Comparison of ENCODE assay signal across 20 cellular contexts in genomic region chr15:20351448-20351961, GRCh38.
DNase-seq lines count a peak whose midpoint lies in the region; ATAC-seq, FAIRE-seq and TF ChIP-seq lines count a peak whose summit lies in the region.
"Had no signal": no experiment of that assay in that cellular context is flagged by ENCODE, and none has a peak within 500 bp of the region (broad histone marks: within the 10 kb centered on the region; RNA-seq: fewer than 3 reads in every experiment).

No MANE protein-coding gene starts in this region.

- no peak overlapping the region for H3K27ac Mint-ChIP-seq in mesothelial cell of epicardium
- no peak overlapping the region for H3K27ac Mint-ChIP-seq in nephron progenitor cell
- H3K27ac Mint-ChIP-seq: activated T-helper 1 cell treated with anti-CD3 and anti-CD28 coated beads, Interleukin-12 subunit alpha, Interleukin-12 subunit beta, Interleukin-2, Interleukin-4 antibody, amounts not matched to agents 30 ng/mL and 10 ng/mL and 1 ng/mL, durations not matched to agents 14 hours and 24 hours and 36 hours; B cell had no signal

- TF ChIP-seq POLR2A in K562 (conservative IDR thresholded peaks at IDR 0.05), result no peak

- H4K20me1 ChIP-seq in K562 (replicated peaks; ENCODE audit: control insufficient read depth, insufficient read depth, low read length), result peaks cover 14% of the 10 kb centered on the region; the same call in 1 of the 2 replicates

- 1% methylated on average over 8 of the region's 8 CpGs for WGBS in K562 (ENCODE audit: insufficient coverage, low coverage, missing lambda C conversion rate)

- no TSS peak for BruUV-seq in K562 (replicated peaks; lab: Mats Ljungman, UMichigan)

- TF ChIP-seq CTCF in K562 (IDR thresholded peaks at IDR 0.05 in 2 of 3, conservative IDR thresholded peaks at IDR 0.05 in 1 of 3; ENCODE audit: insufficient read depth in 2 of 3, low read depth in 1 of 3, low read length in 3 of 3) (no peak), mesothelial cell of epicardium (IDR thresholded peaks at IDR 0.05; ENCODE audit: unreplicated experiment) (no peak), nephron progenitor cell (IDR thresholded peaks at IDR 0.05) (no peak)

- no peak for ATAC-seq in K562
- ATAC-seq in HG03039 (IDR thresholded peaks at IDR 0.05; ENCODE audit: unreplicated experiment), result no peak
- no peak for ATAC-seq in HG03108 (IDR thresholded peaks at IDR 0.05; ENCODE audit: unreplicated experiment)
- ATAC-seq: gastrocnemius medialis; stimulated activated naive CD8-positive, alpha-beta T cell treated with anti-CD3 and anti-CD28 coated beads, Interleukin-15, Interleukin-2, amounts not matched to agents 100 U/mL and 50 U/mL, for 24 hours had no signal

- DNase-seq in stimulated activated CD4-positive, alpha-beta T cell treated with anti-CD3 and anti-CD28 coated beads, Interleukin-4, amount 100 ng/mL, for 24 hours, result peak; percentile 3
- DNase-seq in stimulated activated CD4-positive, alpha-beta T cell treated with anti-CD3 and anti-CD28 coated beads, Interleukin-4, amount 100 ng/mL, for 1 hour, result no peak
- DNase-seq in K562 (ENCODE audit: extremely low read depth in 1 of 4, low spot score in 3 of 4) (peak in 1 of 4 experiments; percentile 21), mesothelial cell of epicardium (ENCODE audit: low spot score in 2 of 2, unreplicated experiment in 2 of 2) (peak; percentile 34 to 40), SHP77 treated with DMSO at 0.1 percent for 48 hours (lab: John Stamatoyannopoulos, UW) (no peak), nephron progenitor cell (no peak)
- DNase-seq: amygdala; DMS153; Kasumi-1; midbrain; NCI-H446 treated with DMSO at 0.1 percent for 48 hours; occipital lobe; stimulated activated naive CD8-positive, alpha-beta T cell treated with anti-CD3 and anti-CD28 coated beads, Interleukin-15, Interleukin-2, amounts not matched to agents 100 U/mL and 50 U/mL, for 24 hours; T-helper 9 cell had no signal

- CTCF ChIA-PET in K562 (lab: Yijun Ruan, JAX; ENCODE audit: low intra/inter-chr PET ratio), result no interaction called here

- H3K4me3 Mint-ChIP-seq in mesothelial cell of epicardium (no peak overlapping the region), nephron progenitor cell (no peak overlapping the region)
- H3K4me3 Mint-ChIP-seq: activated T-helper 1 cell treated with anti-CD3 and anti-CD28 coated beads, Interleukin-12 subunit alpha, Interleukin-12 subunit beta, Interleukin-2, Interleukin-4 antibody, amounts not matched to agents 30 ng/mL and 10 ng/mL and 1 ng/mL, durations not matched to agents 14 hours and 24 hours and 36 hours; B cell had no signal

- H3K27me3 Mint-ChIP-seq in mesothelial cell of epicardium (ENCODE audit: low read depth) (no peaks in the 10 kb centered on the region), nephron progenitor cell (ENCODE audit: low read depth, poor library complexity) (peaks cover 2% of the 10 kb centered on the region)

- peaks cover 7 to 49% of the 10 kb centered on the region in 2 experiments; a peak in 4 of 5 replicates for H3K27me3 ChIP-seq in K562 (ENCODE audit: control insufficient read depth in 2 of 2, insufficient read depth in 2 of 2, low read length in 2 of 2)
- H3K27me3 ChIP-seq: gastrocnemius medialis, SJSA1 had no signal

- peaks cover 0 to 16% of the 10 kb centered on the region in 2 experiments; a peak in 2 of 5 replicates for H3K4me1 ChIP-seq in K562 (replicated peaks in 1 of 2; ENCODE audit: control insufficient read depth in 2 of 2, insufficient read depth in 2 of 2, low read length in 2 of 2)
- H3K4me1 ChIP-seq: gastrocnemius medialis, SJSA1 had no signal

- H3K9ac ChIP-seq in K562 (ENCODE audit: insufficient read depth in 1 of 2, low read depth in 2 of 2, low read length in 2 of 2), result no peak overlapping the region

- FAIRE-seq in K562 (lab: Jason Lieb, UNC), result no peak

- in situ Hi-C loops in K562 (cut with MboI), result loop anchor here (25.0 kb wide), 3 partner anchors 261 to 1411 kb away; no protein-coding TSS in a partner anchor

- H3K4me1 Mint-ChIP-seq in mesothelial cell of epicardium (no peaks in the 10 kb centered on the region), nephron progenitor cell (no peaks in the 10 kb centered on the region)
- H3K4me1 Mint-ChIP-seq: B cell had no signal

- H3K36me3 Mint-ChIP-seq in mesothelial cell of epicardium (peaks cover 16% of the 10 kb centered on the region), nephron progenitor cell (ENCODE audit: low read depth) (peaks cover 25% of the 10 kb centered on the region)

- no peak overlapping the region for H2AFZ ChIP-seq in K562 (ENCODE audit: low read depth, low read length)

- H3K36me3 ChIP-seq in K562 (ENCODE audit: control insufficient read depth, insufficient read depth, low read length), result no peaks in the 10 kb centered on the region
- H3K36me3 ChIP-seq: gastrocnemius medialis, SJSA1 had no signal

- no peak for TF ChIP-seq RAD21 in K562 (CRISPR knock-in tag; conservative IDR thresholded peaks at IDR 0.05 in 1 of 2, IDR thresholded peaks at IDR 0.05 in 1 of 2)

- H3K9me3 Mint-ChIP-seq in mesothelial cell of epicardium, result peaks cover 44% of the 10 kb centered on the region
- H3K9me3 Mint-ChIP-seq in nephron progenitor cell, result no peaks in the 10 kb centered on the region
- H3K9me3 Mint-ChIP-seq: activated T-helper 1 cell treated with anti-CD3 and anti-CD28 coated beads, Interleukin-12 subunit alpha, Interleukin-12 subunit beta, Interleukin-2, Interleukin-4 antibody, amounts not matched to agents 30 ng/mL and 10 ng/mL and 1 ng/mL, durations not matched to agents 14 hours and 24 hours and 36 hours had no signal

- POLR2A ChIA-PET in K562 (lab: Yijun Ruan, JAX), result no interaction called here

- H3K9me1 ChIP-seq in K562 (ENCODE audit: control insufficient read depth, insufficient read depth, low read length), result peaks cover 3% of the 10 kb centered on the region

- H3K4me3 ChIP-seq in K562, result no peak overlapping the region
- H3K4me3 ChIP-seq: gastrocnemius medialis, SJSA1 had no signal

- TF ChIP-seq EP300 in K562 (IDR thresholded peaks at IDR 0.05; ENCODE audit: low read length), result no peak

- H3K79me2 ChIP-seq in K562 (ENCODE audit: control insufficient read depth, insufficient read depth, low read length), result no peaks in the 10 kb centered on the region

- no peaks in the 10 kb centered on the region for H3K9me3 ChIP-seq in K562 (replicated peaks; ENCODE audit: control insufficient read depth, insufficient read depth, low read depth, low read length)
- H3K9me3 ChIP-seq: gastrocnemius medialis, SJSA1 had no signal

- intact Hi-C loops in K562 (cut with micrococcal nuclease), result no loop called here

- H3K4me2 ChIP-seq in K562 (ENCODE audit: insufficient read depth, low read length), result no peak overlapping the region

- no peak overlapping the region for H3K27ac ChIP-seq in K562 (ENCODE audit: extremely low read depth, low read depth, low read length)
- H3K27ac ChIP-seq: gastrocnemius medialis, SJSA1 had no signal

TF ChIP-seq in K562, 482 proteins besides CTCF, POLR2A, EP300 and RAD21:
- TF ChIP-seq ZFP36 (IDR thresholded peaks at IDR 0.05; ENCODE audit: low read depth, low read length, partially characterized antibody) (no peak), MITF (IDR thresholded peaks at IDR 0.05) (no peak), E2F3 (CRISPR knock-in tag; IDR thresholded peaks at IDR 0.05) (no peak), ZNF316 (IDR thresholded peaks at IDR 0.05) (0 out of 2 replicates have a peak, but pooled peaks have one; percentile 4)

Comparison
In these comparisons a context has a peak if more than half of its experiments do, and no peak if none do; other contexts are left out.
1. DNase-seq: peak in stimulated activated CD4-positive, alpha-beta T cell treated with anti-CD3 and anti-CD28 coated beads, Interleukin-4, amount 100 ng/mL, for 24 hours (single experiment) and mesothelial cell of epicardium (2 of 2); none in stimulated activated CD4-positive, alpha-beta T cell treated with anti-CD3 and anti-CD28 coated beads, Interleukin-4, amount 100 ng/mL, for 1 hour (single experiment), SHP77 treated with DMSO at 0.1 percent for 48 hours (single experiment) and nephron progenitor cell (single experiment).